30 cellular contexts compared by ENCODE assay signal in the genomic region with DNA sequence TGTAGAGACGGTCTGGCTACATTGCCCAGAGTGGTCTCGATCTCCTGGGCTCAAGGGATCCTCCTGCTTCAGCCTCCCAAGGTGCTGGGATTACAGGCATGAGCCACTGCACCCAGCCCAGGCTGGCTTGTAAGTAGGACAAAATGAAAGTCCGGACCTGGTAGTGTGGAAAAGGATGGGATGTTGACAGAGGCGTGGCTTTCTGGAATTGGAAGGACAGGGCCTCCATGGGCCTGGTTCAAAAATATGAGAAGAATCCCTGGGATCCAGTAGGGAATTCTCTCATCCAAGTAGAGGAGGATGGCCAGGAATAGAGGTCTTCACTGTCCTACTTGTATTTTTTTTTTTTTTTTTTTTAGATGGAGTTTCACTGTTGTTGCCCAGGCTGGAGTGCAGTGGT.
"Had no signal": no experiment of that assay in that cellular context is flagged by ENCODE, and none has a peak within 500 bp of the region (broad histone marks: within the 10 kb centered on the region; RNA-seq: fewer than 3 reads in every experiment).

No MANE protein-coding gene starts in this region.

- H3K36me3 Mint-ChIP-seq: activated naive CD4-positive, alpha-beta T cell treated with anti-CD3 and anti-CD28 coated beads, Interleukin-2, amount 10 ng/mL, durations not matched to agents 7 days and 5 days; activated naive CD4-positive, alpha-beta T cell treated with anti-CD3 and anti-CD28 coated beads, Interleukin-2, amount 50 U/mL, for 72 hours; activated naive CD8-positive, alpha-beta T cell treated with anti-CD3 and anti-CD28 coated beads, Interleukin-2, amount 10 ng/mL, durations not matched to agents 7 days and 5 days had no signal

- H3K4me3 ChIP-seq: ascending aorta, colonic mucosa, esophagus squamous epithelium, gastroesophageal sphincter had no signal

- H3K4me3 Mint-ChIP-seq: activated B cell treated with CpG ODN at 0.5 μM for 24 hours; activated CD8-positive, alpha-beta T cell treated with anti-CD3 and anti-CD28 coated beads for 36 hours; activated naive CD4-positive, alpha-beta T cell treated with anti-CD3 and anti-CD28 coated beads, Interleukin-2, amount 10 ng/mL, durations not matched to agents 7 days and 5 days; activated naive CD8-positive, alpha-beta T cell treated with anti-CD3 and anti-CD28 coated beads, Interleukin-2, amount 10 ng/mL, durations not matched to agents 7 days and 5 days; activated T-cell treated with anti-CD3 and anti-CD28 coated beads, Interleukin-2, amount 50 U/mL, for 4 hours; activated T-helper 17 cell treated with anti-CD3 and anti-CD28 coated beads, Interleukin-2, amount 50 U/mL, for 72 hours; T-helper 17 cell; T-helper 2 cell treated with Interferon-gamma antibody and Interleukin-4, amounts not matched to agents 5 μg/mL and 100 μg/mL, for 36 hours had no signal

- H3K27me3 ChIP-seq: ascending aorta, colonic mucosa, gastroesophageal sphincter had no signal

- ATAC-seq: activated CD4-positive, CD25-positive, alpha-beta regulatory T cell treated with anti-CD3 and anti-CD28 coated beads, Interleukin-2, amount 50 U/mL, for 24 hours; activated CD8-positive, alpha-beta T cell treated with anti-CD3 and anti-CD28 coated beads for 36 hours; activated naive CD4-positive, alpha-beta T cell treated with anti-CD3 and anti-CD28 coated beads, Interleukin-2, amount 50 U/mL, for 72 hours; activated T-cell treated with anti-CD3 and anti-CD28 coated beads, Interleukin-2, amount 50 U/mL, for 4 hours; activated T-helper 17 cell treated with anti-CD3 and anti-CD28 coated beads, Interleukin-2, amount 50 U/mL, for 72 hours; gastroesophageal sphincter; T-helper 17 cell had no signal

- H3K27ac Mint-ChIP-seq: activated B cell treated with CpG ODN at 0.5 μM for 24 hours; activated CD8-positive, alpha-beta T cell treated with anti-CD3 and anti-CD28 coated beads for 36 hours; activated naive CD4-positive, alpha-beta T cell treated with anti-CD3 and anti-CD28 coated beads, Interleukin-2, amount 10 ng/mL, durations not matched to agents 7 days and 5 days; activated naive CD4-positive, alpha-beta T cell treated with anti-CD3 and anti-CD28 coated beads, Interleukin-2, amount 50 U/mL, for 72 hours; activated naive CD8-positive, alpha-beta T cell treated with anti-CD3 and anti-CD28 coated beads, Interleukin-2, amount 10 ng/mL, durations not matched to agents 7 days and 5 days; activated T-helper 17 cell treated with anti-CD3 and anti-CD28 coated beads, Interleukin-2, amount 50 U/mL, for 72 hours; T-helper 17 cell; T-helper 2 cell treated with Interferon-gamma antibody and Interleukin-4, amounts not matched to agents 5 μg/mL and 100 μg/mL, for 36 hours had no signal

- H3K36me3 ChIP-seq: ascending aorta, colonic mucosa, esophagus squamous epithelium, gastroesophageal sphincter, WERI-Rb-1 had no signal

- H3K27ac ChIP-seq: ascending aorta, colonic mucosa, epithelial cell of prostate, esophagus squamous epithelium, gastroesophageal sphincter, WERI-Rb-1 had no signal

- H3K4me1 ChIP-seq: ascending aorta, colonic mucosa had no signal

- DNase-seq: activated B cell treated with CpG ODN at 0.5 μM for 24 hours; activated CD4-positive, alpha-beta T cell treated with anti-CD3 and anti-CD28 coated beads for 48 hours; activated CD4-positive, alpha-beta T cell treated with anti-CD3 and anti-CD28 coated beads, Interleukin-2, amount 50 U/mL, for 1 hour; activated CD4-positive, alpha-beta T cell treated with anti-CD3 and anti-CD28 coated beads, Interleukin-2, amount 50 U/mL, for 48 hours; activated CD8-positive, alpha-beta memory T cell treated with anti-CD3 and anti-CD28 coated beads for 24 hours; activated CD8-positive, alpha-beta T cell treated with anti-CD3 and anti-CD28 coated beads for 36 hours; activated gamma-delta T cell; activated naive CD4-positive, alpha-beta T cell; activated naive CD4-positive, alpha-beta T cell treated with anti-CD3 and anti-CD28 coated beads, Interleukin-2, amount 10 ng/mL, durations not matched to agents 7 days and 5 days; activated naive CD8-positive, alpha-beta T cell treated with anti-CD3 and anti-CD28 coated beads, Interleukin-2, amount 10 ng/mL, durations not matched to agents 7 days and 5 days; activated T-cell treated with anti-CD3 and anti-CD28 coated beads, Interleukin-2, amount 50 U/mL, for 4 hours; caudate nucleus; colonic mucosa; effector CD8-positive, alpha-beta T cell; esophagus squamous epithelium; foreskin melanocyte; head of caudate nucleus; T-helper 1 cell; T-helper 17 cell; T1000; WERI-Rb-1 had no signal

- H3K9me3 Mint-ChIP-seq: activated B cell treated with CpG ODN at 0.5 μM for 24 hours; activated CD8-positive, alpha-beta T cell treated with anti-CD3 and anti-CD28 coated beads for 36 hours; activated naive CD4-positive, alpha-beta T cell treated with anti-CD3 and anti-CD28 coated beads, Interleukin-2, amount 10 ng/mL, durations not matched to agents 7 days and 5 days; activated naive CD4-positive, alpha-beta T cell treated with anti-CD3 and anti-CD28 coated beads, Interleukin-2, amount 50 U/mL, for 72 hours; activated naive CD8-positive, alpha-beta T cell treated with anti-CD3 and anti-CD28 coated beads, Interleukin-2, amount 10 ng/mL, durations not matched to agents 7 days and 5 days; activated T-cell treated with anti-CD3 and anti-CD28 coated beads, Interleukin-2, amount 50 U/mL, for 4 hours; activated T-helper 17 cell treated with anti-CD3 and anti-CD28 coated beads, Interleukin-2, amount 50 U/mL, for 72 hours; T-helper 2 cell treated with Interferon-gamma antibody and Interleukin-4, amounts not matched to agents 5 μg/mL and 100 μg/mL, for 36 hours had no signal

- H3K9me3 ChIP-seq: ascending aorta, colonic mucosa, esophagus squamous epithelium, gastroesophageal sphincter had no signal

- FAIRE-seq: endometrium, endothelial cell of umbilical vein had no signal
